1 cellular context compared by ENCODE assay signal in the genomic region with DNA sequence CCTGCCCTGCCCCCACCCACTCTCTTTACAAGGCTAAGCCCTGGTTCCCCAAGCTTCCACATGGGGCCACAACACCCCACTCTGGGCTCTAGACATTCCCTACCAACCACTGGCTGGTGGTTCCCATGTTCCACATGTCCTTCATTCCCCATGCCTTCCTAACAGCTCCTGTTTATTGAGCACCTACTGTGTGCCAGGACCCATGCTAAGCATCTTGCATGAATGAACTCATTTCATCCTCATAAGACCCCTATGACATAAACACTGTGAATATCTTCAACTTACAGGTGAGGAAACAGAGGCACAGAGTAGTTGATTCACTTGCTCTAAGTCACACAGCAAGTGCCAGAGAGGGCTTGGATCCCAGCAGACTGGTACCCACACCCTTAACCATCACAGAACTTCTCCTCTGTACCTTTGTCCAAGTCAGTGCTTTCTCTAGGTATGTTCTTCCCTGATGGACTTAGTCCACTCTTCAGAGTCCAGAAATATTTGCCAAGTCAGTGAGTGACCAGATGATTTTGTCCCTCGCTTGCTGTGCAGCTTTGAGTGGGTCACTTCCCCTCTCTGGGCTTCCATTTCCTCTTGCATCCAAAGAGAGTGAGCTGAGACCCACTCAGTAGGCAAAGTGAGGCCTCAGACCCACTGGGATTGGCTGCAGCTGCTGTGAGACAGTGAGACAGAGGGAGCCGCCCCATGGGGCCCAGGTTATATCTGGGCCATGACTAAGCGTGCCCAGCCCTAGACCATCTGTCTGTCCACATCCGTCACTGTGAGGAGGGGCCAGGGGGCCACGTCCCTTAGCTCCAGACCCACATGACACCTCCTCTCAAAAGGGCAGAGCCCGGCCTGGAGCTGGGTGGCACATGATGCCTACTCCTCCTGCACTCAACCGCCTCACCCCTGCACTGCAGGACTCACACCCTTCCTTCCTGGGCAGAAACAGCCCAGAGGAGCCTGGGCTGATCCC.
TF ChIP-seq lines count a peak whose summit lies in the region.

No MANE protein-coding gene starts in this region.

TF ChIP-seq in HEK293, 187 proteins besides CTCF, POLR2A, EP300 and RAD21 (continued from another document):
- TF ChIP-seq, protein P1, sequence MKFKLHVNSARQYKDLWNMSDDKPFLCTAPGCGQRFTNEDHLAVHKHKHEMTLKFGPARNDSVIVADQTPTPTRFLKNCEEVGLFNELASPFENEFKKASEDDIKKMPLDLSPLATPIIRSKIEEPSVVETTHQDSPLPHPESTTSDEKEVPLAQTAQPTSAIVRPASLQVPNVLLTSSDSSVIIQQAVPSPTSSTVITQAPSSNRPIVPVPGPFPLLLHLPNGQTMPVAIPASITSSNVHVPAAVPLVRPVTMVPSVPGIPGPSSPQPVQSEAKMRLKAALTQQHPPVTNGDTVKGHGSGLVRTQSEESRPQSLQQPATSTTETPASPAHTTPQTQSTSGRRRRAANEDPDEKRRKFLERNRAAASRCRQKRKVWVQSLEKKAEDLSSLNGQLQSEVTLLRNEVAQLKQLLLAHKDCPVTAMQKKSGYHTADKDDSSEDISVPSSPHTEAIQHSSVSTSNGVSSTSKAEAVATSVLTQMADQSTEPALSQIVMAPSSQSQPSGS (tag by site-specific recombination; IDR thresholded peaks at IDR 0.05; ENCODE audit: low read depth): no peak
- TF ChIP-seq GLIS1 (tag by site-specific recombination; IDR thresholded peaks at IDR 0.05) (peak; percentile 27; the same call in 1 of the 2 replicates), ZNF132 (tag by site-specific recombination; IDR thresholded peaks at IDR 0.05; ENCODE audit: borderline replicate concordance) (no peak), ZNF16 (tag by site-specific recombination; IDR thresholded peaks at IDR 0.05; ENCODE audit: low read depth) (no peak), ZNF184 (tag by site-specific recombination; IDR thresholded peaks at IDR 0.05) (no peak), ZNF621 (tag by site-specific recombination; IDR thresholded peaks at IDR 0.05) (no peak), PRDM1 (tag by site-specific recombination; IDR thresholded peaks at IDR 0.05) (no peak), ZNF544 (tag by site-specific recombination; IDR thresholded peaks at IDR 0.05) (no peak), ZNF324 (tag by site-specific recombination; IDR thresholded peaks at IDR 0.05) (no peak), KLF9 (tag by site-specific recombination; IDR thresholded peaks at IDR 0.05; ENCODE audit: low read depth) (no peak), ZNF791 (tag by site-specific recombination; IDR thresholded peaks at IDR 0.05) (no peak), SCRT2 (tag by site-specific recombination; IDR thresholded peaks at IDR 0.05) (no peak), ZNF146 (tag by site-specific recombination; IDR thresholded peaks at IDR 0.05) (no peak), ZNF768 (tag by site-specific recombination; IDR thresholded peaks at IDR 0.05) (peak; percentile 84), ZSCAN30 (tag by site-specific recombination; IDR thresholded peaks at IDR 0.05) (no peak), YY2 (tag by site-specific recombination; IDR thresholded peaks at IDR 0.05) (no peak), ZNF555 (tag by site-specific recombination; conservative IDR thresholded peaks at IDR 0.05) (no peak), ZIC2 (tag by site-specific recombination; IDR thresholded peaks at IDR 0.05) (peak; percentile 41; the same call in 1 of the 2 replicates), KLF8 (tag by site-specific recombination; IDR thresholded peaks at IDR 0.05) (no peak), ZNF175 (tag by site-specific recombination; IDR thresholded peaks at IDR 0.05) (no peak)
- TF ChIP-seq, protein P2, sequence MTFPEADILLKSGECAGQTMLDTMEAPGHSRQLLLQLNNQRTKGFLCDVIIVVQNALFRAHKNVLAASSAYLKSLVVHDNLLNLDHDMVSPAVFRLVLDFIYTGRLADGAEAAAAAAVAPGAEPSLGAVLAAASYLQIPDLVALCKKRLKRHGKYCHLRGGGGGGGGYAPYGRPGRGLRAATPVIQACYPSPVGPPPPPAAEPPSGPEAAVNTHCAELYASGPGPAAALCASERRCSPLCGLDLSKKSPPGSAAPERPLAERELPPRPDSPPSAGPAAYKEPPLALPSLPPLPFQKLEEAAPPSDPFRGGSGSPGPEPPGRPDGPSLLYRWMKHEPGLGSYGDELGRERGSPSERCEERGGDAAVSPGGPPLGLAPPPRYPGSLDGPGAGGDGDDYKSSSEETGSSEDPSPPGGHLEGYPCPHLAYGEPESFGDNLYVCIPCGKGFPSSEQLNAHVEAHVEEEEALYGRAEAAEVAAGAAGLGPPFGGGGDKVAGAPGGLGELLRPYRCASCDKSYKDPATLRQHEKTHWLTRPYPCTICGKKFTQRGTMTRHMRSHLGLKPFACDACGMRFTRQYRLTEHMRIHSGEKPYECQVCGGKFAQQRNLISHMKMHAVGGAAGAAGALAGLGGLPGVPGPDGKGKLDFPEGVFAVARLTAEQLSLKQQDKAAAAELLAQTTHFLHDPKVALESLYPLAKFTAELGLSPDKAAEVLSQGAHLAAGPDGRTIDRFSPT (tag by site-specific recombination; IDR thresholded peaks at IDR 0.05): no peak
- TF ChIP-seq, protein P3, sequence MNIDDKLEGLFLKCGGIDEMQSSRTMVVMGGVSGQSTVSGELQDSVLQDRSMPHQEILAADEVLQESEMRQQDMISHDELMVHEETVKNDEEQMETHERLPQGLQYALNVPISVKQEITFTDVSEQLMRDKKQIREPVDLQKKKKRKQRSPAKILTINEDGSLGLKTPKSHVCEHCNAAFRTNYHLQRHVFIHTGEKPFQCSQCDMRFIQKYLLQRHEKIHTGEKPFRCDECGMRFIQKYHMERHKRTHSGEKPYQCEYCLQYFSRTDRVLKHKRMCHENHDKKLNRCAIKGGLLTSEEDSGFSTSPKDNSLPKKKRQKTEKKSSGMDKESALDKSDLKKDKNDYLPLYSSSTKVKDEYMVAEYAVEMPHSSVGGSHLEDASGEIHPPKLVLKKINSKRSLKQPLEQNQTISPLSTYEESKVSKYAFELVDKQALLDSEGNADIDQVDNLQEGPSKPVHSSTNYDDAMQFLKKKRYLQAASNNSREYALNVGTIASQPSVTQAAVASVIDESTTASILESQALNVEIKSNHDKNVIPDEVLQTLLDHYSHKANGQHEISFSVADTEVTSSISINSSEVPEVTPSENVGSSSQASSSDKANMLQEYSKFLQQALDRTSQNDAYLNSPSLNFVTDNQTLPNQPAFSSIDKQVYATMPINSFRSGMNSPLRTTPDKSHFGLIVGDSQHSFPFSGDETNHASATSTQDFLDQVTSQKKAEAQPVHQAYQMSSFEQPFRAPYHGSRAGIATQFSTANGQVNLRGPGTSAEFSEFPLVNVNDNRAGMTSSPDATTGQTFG (tag by site-specific recombination; IDR thresholded peaks at IDR 0.05; ENCODE audit: borderline replicate concordance): no peak
- TF ChIP-seq, protein P4, sequence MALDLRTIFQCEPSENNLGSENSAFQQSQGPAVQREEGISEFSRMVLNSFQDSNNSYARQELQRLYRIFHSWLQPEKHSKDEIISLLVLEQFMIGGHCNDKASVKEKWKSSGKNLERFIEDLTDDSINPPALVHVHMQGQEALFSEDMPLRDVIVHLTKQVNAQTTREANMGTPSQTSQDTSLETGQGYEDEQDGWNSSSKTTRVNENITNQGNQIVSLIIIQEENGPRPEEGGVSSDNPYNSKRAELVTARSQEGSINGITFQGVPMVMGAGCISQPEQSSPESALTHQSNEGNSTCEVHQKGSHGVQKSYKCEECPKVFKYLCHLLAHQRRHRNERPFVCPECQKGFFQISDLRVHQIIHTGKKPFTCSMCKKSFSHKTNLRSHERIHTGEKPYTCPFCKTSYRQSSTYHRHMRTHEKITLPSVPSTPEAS (tag by site-specific recombination; IDR thresholded peaks at IDR 0.05): no peak
- TF ChIP-seq, protein P5, sequence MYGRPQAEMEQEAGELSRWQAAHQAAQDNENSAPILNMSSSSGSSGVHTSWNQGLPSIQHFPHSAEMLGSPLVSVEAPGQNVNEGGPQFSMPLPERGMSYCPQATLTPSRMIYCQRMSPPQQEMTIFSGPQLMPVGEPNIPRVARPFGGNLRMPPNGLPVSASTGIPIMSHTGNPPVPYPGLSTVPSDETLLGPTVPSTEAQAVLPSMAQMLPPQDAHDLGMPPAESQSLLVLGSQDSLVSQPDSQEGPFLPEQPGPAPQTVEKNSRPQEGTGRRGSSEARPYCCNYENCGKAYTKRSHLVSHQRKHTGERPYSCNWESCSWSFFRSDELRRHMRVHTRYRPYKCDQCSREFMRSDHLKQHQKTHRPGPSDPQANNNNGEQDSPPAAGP (tag by site-specific recombination; IDR thresholded peaks at IDR 0.05): peak; percentile 89
